Comparison of ENCODE assay signal across 17 cellular contexts in genomic region chr11:64004590-64004984, GRCh38. TPM values are rescaled to one million over a fixed set of nuclear protein-coding genes. Genes with fewer than 3 reads are reported as not detected.
"Had no signal": no experiment of that assay in that cellular context is flagged by ENCODE, and none has a peak within 500 bp of the region (broad histone marks: within the 10 kb centered on the region; RNA-seq: fewer than 3 reads in every experiment).

No MANE protein-coding gene starts in this region.

- DNase-seq: activated CD4-positive, alpha-beta T cell treated with anti-CD3 and anti-CD28 coated beads, Interleukin-2, amount 50 U/mL, for 4 hours; activated naive CD4-positive, alpha-beta T cell treated with anti-CD3 and anti-CD28 coated beads, Interleukin-2, amount 50 U/mL, for 16 hours; activated T-cell treated with anti-CD3 and anti-CD28 coated beads, Interleukin-2, amount 50 U/mL, for 1 hour; adrenal gland; effector memory CD8-positive, alpha-beta T cell; heart left ventricle; left ventricle myocardium superior; nephron progenitor cell; stimulated activated CD4-positive, alpha-beta T cell treated with anti-CD3 and anti-CD28 coated beads, Interleukin-15, amount 100 ng/mL, for 24 hours; stimulated activated CD4-positive, alpha-beta T cell treated with anti-CD3 and anti-CD28 coated beads, Interleukin-4, amount 100 ng/mL, for 24 hours; stomach had no signal

- H3K27me3 ChIP-seq: adrenal gland had no signal

- H3K27ac ChIP-seq: adrenal gland, heart left ventricle, stomach had no signal

- FAIRE-seq: islet of Langerhans, TTC549, urothelium cell line had no signal

- ATAC-seq: activated CD4-positive, CD25-positive, alpha-beta regulatory T cell treated with anti-CD3 and anti-CD28 coated beads, Interleukin-2, amount 50 U/mL, for 24 hours; effector memory CD8-positive, alpha-beta T cell; heart left ventricle; left ventricle myocardium superior had no signal

- H3K4me3 ChIP-seq: adrenal gland, heart left ventricle, stomach had no signal

- H3K36me3 ChIP-seq: adrenal gland, heart left ventricle, stomach had no signal

- H3K9me3 ChIP-seq: adrenal gland, heart left ventricle, stomach had no signal

RNA-seq across cellular contexts. Expression of gene FLRT1, which starts 31.1 kb away (rescaled TPM):
- total RNA-seq: mesenteric fat pad; T-helper 1 cell treated with Interleukin-12 subunit alpha and Interleukin-12 subunit beta and Interleukin-4 antibody, amounts not matched to agents 30 ng/mL and 1 ng/mL, for 36 hours had no signal
